Comparison of ENCODE assay signal across 18 cellular contexts in the genomic region with DNA sequence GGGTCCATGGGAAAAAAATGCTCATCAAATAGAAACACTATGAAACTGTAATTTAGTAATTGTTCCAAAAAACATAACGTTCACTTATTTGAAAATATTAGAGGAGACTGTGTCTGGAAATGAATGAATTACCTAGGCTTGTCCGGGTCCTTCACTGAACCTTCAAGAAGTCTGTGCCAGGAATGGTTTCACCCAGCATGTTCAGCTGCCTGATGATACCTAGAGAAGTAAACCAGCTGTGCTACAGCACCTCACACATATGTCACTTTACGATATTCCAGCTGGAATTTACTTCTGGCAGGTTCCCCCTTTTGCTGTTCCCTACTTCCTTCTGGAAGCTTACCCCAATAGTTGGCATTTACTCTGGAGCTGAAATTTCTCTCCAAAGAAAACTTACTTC.
DNase-seq lines count a peak whose midpoint lies in the region; ATAC-seq and TF ChIP-seq lines count a peak whose summit lies in the region.
"Had no signal": no experiment of that assay in that cellular context is flagged by ENCODE, and none has a peak within 500 bp of the region (broad histone marks: within the 10 kb centered on the region; RNA-seq: fewer than 3 reads in every experiment).

No MANE protein-coding gene starts in this region.

- H3K79me2 ChIP-seq in neural progenitor cell (ENCODE audit: low read depth): no peaks in the 10 kb centered on the region

- no peak overlapping the region for H2BK120ac ChIP-seq in IMR-90 (ENCODE audit: low read depth, low read length)

- no peak overlapping the region for H3K18ac ChIP-seq in IMR-90 (ENCODE audit: low read depth, low read length)

- no peak overlapping the region for H3K4me3 Mint-ChIP-seq in neural progenitor cell
- H3K4me3 Mint-ChIP-seq in endodermal cell: no peak overlapping the region
- H3K4me3 Mint-ChIP-seq: B cell; CD8-positive, alpha-beta T cell; GM23338; HFFc6; IgD-negative memory B cell had no signal

- dilution Hi-C loops in IMR-90 (cut with HindIII; ENCODE audit: low sequenced_read_pairs, unreplicated experiment): no loop called here

- H2AK5ac ChIP-seq in IMR-90 (ENCODE audit: low read depth, low read length): no peak overlapping the region

- H3K14ac ChIP-seq in IMR-90 (replicated peaks; ENCODE audit: low read depth, low read length): 0 out of 2 replicates have a peak overlapping the region, but pooled peaks have one; percentile 22

- H2AK9ac ChIP-seq in IMR-90 (replicated peaks; ENCODE audit: low read depth, low read length, poor library complexity): no peak overlapping the region

- no peaks in the 10 kb centered on the region for H3K27me3 ChIP-seq in right atrium auricular region
- H3K27me3 ChIP-seq in IMR-90 (ENCODE audit: control insufficient read depth, insufficient read depth, low read length): no peaks in the 10 kb centered on the region
- H3K27me3 ChIP-seq in heart left ventricle: no peaks in the 10 kb centered on the region
- H3K27me3 ChIP-seq in neural progenitor cell: no peaks in the 10 kb centered on the region
- no peaks in the 10 kb centered on the region for H3K27me3 ChIP-seq in endodermal cell (ENCODE audit: control insufficient read depth, insufficient read depth, low read length, poor library complexity, severe bottlenecking)
- H3K27me3 ChIP-seq: BLaER1 treated with 17β-estradiol and CSF1 and Interleukin-3, amounts not matched to agents 10 nM and 100 nM had no signal

- CTCF ChIA-PET in IMR-90 (lab: Yijun Ruan, JAX): no interaction called here

- no peak overlapping the region for H2BK5ac ChIP-seq in IMR-90 (ENCODE audit: low read depth, low read length, poor library complexity, severe bottlenecking)

- H3K27me3 Mint-ChIP-seq in neural progenitor cell (ENCODE audit: insufficient read depth, low read depth) (no peaks in the 10 kb centered on the region), endodermal cell (ENCODE audit: insufficient read depth) (no peaks in the 10 kb centered on the region)
- H3K27me3 Mint-ChIP-seq: B cell, IgD-negative memory B cell had no signal

- no peak overlapping the region for H3K4me3 ChIP-seq in right atrium auricular region
- H3K4me3 ChIP-seq in IMR-90 (ENCODE audit: insufficient read depth, low read depth, low read length): no peak overlapping the region
- H3K4me3 ChIP-seq in heart left ventricle: no peak overlapping the region
- no peak overlapping the region for H3K4me3 ChIP-seq in neural progenitor cell
- H3K4me3 ChIP-seq in endodermal cell (ENCODE audit: low read length): no peak overlapping the region
- H3K4me3 ChIP-seq: BLaER1 treated with 17β-estradiol and CSF1 and Interleukin-3, amounts not matched to agents 10 nM and 100 nM; GM23338 had no signal

- no CpG with 5 or more reads among the region's 3 CpGs for WGBS in IMR-90 (ENCODE audit: extremely low coverage in 2 of 2, insufficient read length in 1 of 2), 2 experiments
- WGBS in heart left ventricle, 4 donors: 71 to 83% (median 73%) methylated on average over 3 of the region's 3 CpGs
- WGBS in endodermal cell (ENCODE audit: insufficient coverage in 1 of 2, insufficient read length in 1 of 2), 2 experiments: 83 to 92% methylated on average over 2 to 3 of the region's 3 CpGs

- H3K9me3 Mint-ChIP-seq in neural progenitor cell: no peaks in the 10 kb centered on the region
- peaks cover 2% of the 10 kb centered on the region for H3K9me3 Mint-ChIP-seq in endodermal cell
- H3K9me3 Mint-ChIP-seq: GM23338, HFFc6 had no signal

- no peak overlapping the region for H3K27ac ChIP-seq in right atrium auricular region
- H3K27ac ChIP-seq in IMR-90 (ENCODE audit: insufficient read depth, low read length): no peak overlapping the region
- H3K27ac ChIP-seq in heart left ventricle: peak overlapping the region in 4 of 12 donors; percentile 6 to 66 (median 35)
- H3K27ac ChIP-seq in neural progenitor cell: no peak overlapping the region
- H3K27ac ChIP-seq in endodermal cell (ENCODE audit: low read depth, low read length): no peak overlapping the region
- H3K27ac ChIP-seq: BLaER1 treated with 17β-estradiol and CSF1 and Interleukin-3, amounts not matched to agents 10 nM and 100 nM had no signal

- TF ChIP-seq CTCF in right atrium auricular region (IDR thresholded peaks at IDR 0.05) (no peak), IMR-90 (conservative IDR thresholded peaks at IDR 0.05; ENCODE audit: low read depth, low read length) (no peak), heart left ventricle (IDR thresholded peaks at IDR 0.05) (no peak), neural progenitor cell (IDR thresholded peaks at IDR 0.05) (no peak), endodermal cell (conservative IDR thresholded peaks at IDR 0.05) (no peak)

- ATAC-seq in Right ventricle myocardium superior (ENCODE audit: poor library complexity): peak; percentile 58
- no peak for ATAC-seq in IMR-90 (ENCODE audit: low read depth)
- ATAC-seq in heart left ventricle: peak in 3 of 4 donors; percentile 24 to 55 (median 45)
- no peak for ATAC-seq in HG03354 (IDR thresholded peaks at IDR 0.05; ENCODE audit: poor library complexity, severe bottlenecking, unreplicated experiment)
- ATAC-seq: CD8-positive, alpha-beta T cell; GM23338 had no signal

- H3K9me3 ChIP-seq in right atrium auricular region: no peaks in the 10 kb centered on the region
- no peaks in the 10 kb centered on the region for H3K9me3 ChIP-seq in IMR-90 (ENCODE audit: control insufficient read depth, insufficient read depth, low read length)
- peaks cover 0 to 6% (median 0%) of the 10 kb centered on the region in 12 donors for H3K9me3 ChIP-seq in heart left ventricle
- no peaks in the 10 kb centered on the region for H3K9me3 ChIP-seq in neural progenitor cell (ENCODE audit: low read depth)
- H3K9me3 ChIP-seq in endodermal cell (ENCODE audit: control insufficient read depth, low read length): no peaks in the 10 kb centered on the region
- H3K9me3 ChIP-seq: BLaER1 treated with 17β-estradiol and CSF1 and Interleukin-3, amounts not matched to agents 10 nM and 100 nM had no signal

- H3K4me1 Mint-ChIP-seq in neural progenitor cell (no peaks in the 10 kb centered on the region), endodermal cell (no peaks in the 10 kb centered on the region)
- H3K4me1 Mint-ChIP-seq: B cell, GM23338, IgD-negative memory B cell had no signal

- no peak overlapping the region for H3K56ac ChIP-seq in IMR-90 (ENCODE audit: extremely low read depth, insufficient read depth, low read length)

- in situ Hi-C loops in IMR-90 (cut with MboI; ENCODE audit: low sequenced_read_pairs): no loop called here

- H2BK15ac ChIP-seq in IMR-90 (ENCODE audit: low read depth, low read length): no peak overlapping the region

- H3K79me1 ChIP-seq in IMR-90 (ENCODE audit: low read depth in 1 of 2, low read length in 2 of 2): no peaks in the 10 kb centered on the region

- H3K4me1 ChIP-seq in right atrium auricular region: no peaks in the 10 kb centered on the region
- no peaks in the 10 kb centered on the region for H3K4me1 ChIP-seq in IMR-90 (ENCODE audit: control insufficient read depth, insufficient read depth, low read length)
- H3K4me1 ChIP-seq in heart left ventricle: peaks cover 0 to 5% (median 0%) of the 10 kb centered on the region in 12 donors
- H3K4me1 ChIP-seq in neural progenitor cell: no peaks in the 10 kb centered on the region
- H3K4me1 ChIP-seq in endodermal cell (ENCODE audit: control insufficient read depth, insufficient read depth, low read length): no peaks in the 10 kb centered on the region

- H2AFZ ChIP-seq in IMR-90 (replicated peaks; ENCODE audit: low read length, poor library complexity) (no peak overlapping the region), neural progenitor cell (replicated peaks) (peak overlapping the region; percentile 32)
- H2AFZ ChIP-seq: GM23338 had no signal

- no peak overlapping the region for H4K8ac ChIP-seq in IMR-90 (ENCODE audit: low read depth in 2 of 2, low read length in 2 of 2)

- no peaks in the 10 kb centered on the region for H3K9me1 ChIP-seq in IMR-90 (ENCODE audit: insufficient read depth, low read length)

- intact Hi-C loops in Right ventricle myocardium superior (cut with DNase I) (no loop called here), IMR-90 (cut with micrococcal nuclease) (loop anchor here (5.0 to 10.0 kb wide), 2 partner anchors 381 to 906 kb away; a partner anchor contains a TSS), heart left ventricle (cut with DNase I) (loop anchor here in 4 of 10 donors (10.0 kb wide), 3 partner anchors 184 to 1174 kb away; no protein-coding TSS in a partner anchor)

- H3K23ac ChIP-seq in IMR-90 (ENCODE audit: low read depth, low read length): no peak overlapping the region

- no TSS peak for BruUV-seq in IMR-90 (replicated peaks; lab: Mats Ljungman, UMichigan)

- H3K4me2 ChIP-seq in IMR-90 (ENCODE audit: low read depth, low read length): no peak overlapping the region
- H3K4me2 ChIP-seq in neural progenitor cell: no peak overlapping the region
- H3K4me2 ChIP-seq: BLaER1 treated with 17β-estradiol and CSF1 and Interleukin-3, amounts not matched to agents 10 nM and 100 nM; GM23338 had no signal

- TF ChIP-seq POLR2A in IMR-90 (IDR thresholded peaks at IDR 0.05; ENCODE audit: low read depth, low read length) (no peak), heart left ventricle (IDR thresholded peaks at IDR 0.05) (no peak)

- H2BK20ac ChIP-seq in IMR-90 (ENCODE audit: low read depth, low read length): no peak overlapping the region

- no peak for DNase-seq in Right ventricle myocardium superior
- no peak for DNase-seq in right atrium auricular region (ENCODE audit: low spot score)
- DNase-seq in IMR-90: no peak
- no peak for DNase-seq in heart left ventricle
- DNase-seq in neural progenitor cell (ENCODE audit: low spot score): no peak
- DNase-seq in DMS153 (lab: John Stamatoyannopoulos, UW): no peak
- DNase-seq in endodermal cell: no peak
- DNase-seq: CD8-positive, alpha-beta T cell; DMS79 treated with DMSO at 0.1 percent for 48 hours; GF-D8; HCEC 1CT; HFFc6; KBM-7 had no signal

- H3K4ac ChIP-seq in IMR-90 (ENCODE audit: low read depth, low read length): no peak overlapping the region

- H3K36me3 Mint-ChIP-seq in neural progenitor cell (no peaks in the 10 kb centered on the region), endodermal cell (ENCODE audit: low read depth) (no peaks in the 10 kb centered on the region)
- H3K36me3 Mint-ChIP-seq: CD8-positive, alpha-beta T cell; IgD-negative memory B cell had no signal

- H3K9ac ChIP-seq in IMR-90 (ENCODE audit: low read depth, low read length) (no peak overlapping the region), neural progenitor cell (no peak overlapping the region), endodermal cell (ENCODE audit: extremely low read depth, low read length, poor library complexity, severe bottlenecking) (no peak overlapping the region)
- H3K9ac ChIP-seq: BLaER1 treated with 17β-estradiol and CSF1 and Interleukin-3, amounts not matched to agents 10 nM and 100 nM had no signal

- H3K36me3 ChIP-seq in right atrium auricular region (no peaks in the 10 kb centered on the region), IMR-90 (ENCODE audit: control insufficient read depth, insufficient read depth, low read length) (no peaks in the 10 kb centered on the region), heart left ventricle (no peaks in the 10 kb centered on the region), neural progenitor cell (no peaks in the 10 kb centered on the region), endodermal cell (ENCODE audit: control insufficient read depth, insufficient read depth, low read length) (no peaks in the 10 kb centered on the region)
- H3K36me3 ChIP-seq: BLaER1 treated with 17β-estradiol and CSF1 and Interleukin-3, amounts not matched to agents 10 nM and 100 nM had no signal

- no peak overlapping the region for H4K91ac ChIP-seq in IMR-90 (ENCODE audit: insufficient read depth, low read depth, low read length)

- H4K20me1 ChIP-seq in IMR-90 (ENCODE audit: insufficient read depth, low read length): no peaks in the 10 kb centered on the region
- H4K20me1 ChIP-seq in neural progenitor cell (ENCODE audit: low read depth): no peaks in the 10 kb centered on the region
- H4K20me1 ChIP-seq: BLaER1 treated with 17β-estradiol and CSF1 and Interleukin-3, amounts not matched to agents 10 nM and 100 nM had no signal

- no peaks in the 10 kb centered on the region for H3F3A ChIP-seq in neural progenitor cell (ENCODE audit: low read depth)

- no peak overlapping the region for H3K27ac Mint-ChIP-seq in neural progenitor cell
- H3K27ac Mint-ChIP-seq in endodermal cell: no peak overlapping the region
- H3K27ac Mint-ChIP-seq: B cell; CD8-positive, alpha-beta T cell; GM23338; HFFc6; IgD-negative memory B cell had no signal

- TF ChIP-seq RAD21 in IMR-90 (IDR thresholded peaks at IDR 0.05; ENCODE audit: low read length): no peak

- no peak overlapping the region for H4K5ac ChIP-seq in IMR-90 (ENCODE audit: low read depth, low read length)

- POLR2A ChIA-PET in IMR-90 (lab: Charles Lee; ENCODE audit: unreplicated experiment): no interaction called here

Comparison
In these comparisons a context has a peak if more than half of its experiments do, and no peak if none do; other contexts are left out.
1. ATAC-seq: peak in Right ventricle myocardium superior (single experiment) and heart left ventricle (3 of 4); none in IMR-90 (single experiment) and HG03354 (single experiment).